ENCODE assay signal across 8 cellular contexts in the genomic region with DNA sequence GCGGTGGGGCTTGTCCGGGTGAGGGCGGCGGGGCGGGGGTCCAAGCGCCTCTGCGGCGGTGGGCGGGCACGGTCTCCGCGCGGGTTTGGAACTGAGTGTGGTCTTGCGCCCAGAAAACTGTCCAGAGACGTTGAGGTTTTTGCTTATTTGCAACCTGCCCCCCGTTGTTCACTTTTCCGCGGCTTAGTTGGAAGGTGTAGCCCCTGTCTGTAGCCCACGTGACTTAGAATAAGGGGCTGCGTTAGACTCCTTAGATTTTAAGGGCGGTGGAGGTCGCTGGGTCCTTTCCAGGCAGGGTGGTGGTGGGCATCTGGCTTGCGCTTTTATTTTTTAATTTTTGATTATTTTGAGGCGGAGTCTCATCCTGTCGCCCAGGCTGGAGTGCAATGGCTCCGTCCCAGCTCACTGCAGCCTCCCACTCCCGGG. TPM values are rescaled to one million over a fixed set of nuclear protein-coding genes. Genes with fewer than 3 reads are reported as not detected.
DNase-seq lines count a peak whose midpoint lies in the region; ATAC-seq and TF ChIP-seq lines count a peak whose summit lies in the region.

No MANE protein-coding gene starts in this region.

- H3K4me2 ChIP-seq in trophoblast cell (ENCODE audit: low read length), result peak overlapping the region; percentile 59

- no peak overlapping the region for H2BK12ac ChIP-seq in trophoblast cell (ENCODE audit: low read length)

- ATAC-seq in GM18909 (IDR thresholded peaks at IDR 0.05; ENCODE audit: poor library complexity, unreplicated experiment) (no peak), GM21529 (IDR thresholded peaks at IDR 0.05; ENCODE audit: unreplicated experiment) (no peak)

- H3K23ac ChIP-seq in trophoblast cell (ENCODE audit: low read length), result no peak overlapping the region

- no peaks in the 10 kb centered on the region for H3K9me3 ChIP-seq in NT2/D1 (ENCODE audit: insufficient read depth, low read length)
- no peaks in the 10 kb centered on the region for H3K9me3 ChIP-seq in trophoblast cell (ENCODE audit: insufficient read depth, low read depth, low read length)

- peak overlapping the region; percentile 65 for H2AK5ac ChIP-seq in trophoblast cell (ENCODE audit: low read length)

- peaks cover 28% of the 10 kb centered on the region for H3K4me1 ChIP-seq in NT2/D1 (ENCODE audit: insufficient read depth, insufficient read length)
- peaks cover 6 to 9% of the 10 kb centered on the region in 2 experiments for H3K4me1 ChIP-seq in trophoblast cell (ENCODE audit: control insufficient read depth in 1 of 2, insufficient read depth in 2 of 2, low read length in 2 of 2)

- H3K4me3 ChIP-seq in GM08714 (ENCODE audit: low read length), result peak overlapping the region; percentile 97
- peak overlapping the region; percentile 98 for H3K4me3 ChIP-seq in NT2/D1 (ENCODE audit: insufficient read length, low read depth)
- peak overlapping the region; percentile 93 for H3K4me3 ChIP-seq in epithelial cell of esophagus (ENCODE audit: low read length)
- H3K4me3 ChIP-seq in trophoblast cell (ENCODE audit: low read depth, low read length), result peak overlapping the region; percentile 97

- peak overlapping the region; percentile 97 for H4K8ac ChIP-seq in trophoblast cell (ENCODE audit: low read depth, low read length)

- no CpG with 5 or more reads among the region's 27 CpGs for WGBS in trophoblast cell (ENCODE audit: extremely low coverage, insufficient coverage, insufficient read length)

- no peak for DNase-seq in NT2/D1 (ENCODE audit: low read depth, low spot score)
- DNase-seq in epithelial cell of esophagus (ENCODE audit: low read depth), result no peak
- DNase-seq in trophoblast cell, result no peak
- DNase-seq in SIG-M5 treated with dmso at 0.1 percent for 504 hours (lab: John Stamatoyannopoulos, UW; ENCODE audit: unreplicated experiment), result no peak
- DNase-seq in HT-29 (ENCODE audit: low spot score), result no peak

- H3K18ac ChIP-seq in trophoblast cell (ENCODE audit: low read length), result no peak overlapping the region

- H4K12ac ChIP-seq in trophoblast cell (ENCODE audit: low read depth, low read length), result no peak overlapping the region

- H3K27me3 ChIP-seq in NT2/D1 (ENCODE audit: insufficient read depth, insufficient read length) (no peaks in the 10 kb centered on the region), trophoblast cell (ENCODE audit: insufficient read depth, low read length) (no peaks in the 10 kb centered on the region)

- peaks cover 14% of the 10 kb centered on the region for H3K79me2 ChIP-seq in trophoblast cell (ENCODE audit: control insufficient read depth, insufficient read depth, low read length, poor library complexity)

- peak overlapping the region; percentile 93 for H3K14ac ChIP-seq in trophoblast cell (ENCODE audit: low read length)

- no peak for TF ChIP-seq CTCF in epithelial cell of esophagus (IDR thresholded peaks at IDR 0.05; ENCODE audit: insufficient read depth, low read depth, low read length, missing control alignments)

- no peak overlapping the region for H3K27ac ChIP-seq in trophoblast cell (ENCODE audit: low read depth, low read length)

- H3K4ac ChIP-seq in trophoblast cell (ENCODE audit: low read depth, low read length), result peak overlapping the region; percentile 99

- no peak overlapping the region for H2AFZ ChIP-seq in trophoblast cell (ENCODE audit: insufficient read depth, low read length, poor library complexity)

- H4K91ac ChIP-seq in trophoblast cell (ENCODE audit: low read depth, low read length), result peak overlapping the region; percentile 94

- H3K9ac ChIP-seq in NT2/D1 (ENCODE audit: insufficient read length, low read depth) (peak overlapping the region; percentile 99), trophoblast cell (ENCODE audit: low read length) (peak overlapping the region; percentile 99)

- peaks cover 6% of the 10 kb centered on the region for H3K79me1 ChIP-seq in trophoblast cell (ENCODE audit: low read length)

- peaks cover 62% of the 10 kb centered on the region for H3K36me3 ChIP-seq in NT2/D1 (ENCODE audit: insufficient read depth, insufficient read length, low read length)
- H3K36me3 ChIP-seq in trophoblast cell (ENCODE audit: control insufficient read depth in 1 of 2, insufficient read depth in 2 of 2, low read length in 2 of 2), result peaks cover 48 to 50% of the 10 kb centered on the region in 2 experiments

- H2BK5ac ChIP-seq in trophoblast cell (ENCODE audit: low read depth, low read length, poor library complexity), result peak overlapping the region; percentile 96

- no peak overlapping the region for H2BK120ac ChIP-seq in trophoblast cell (ENCODE audit: insufficient read depth, low read length, poor library complexity)

RNA-seq across cellular contexts. Expression of gene RPS15, which starts 0.8 kb away (rescaled TPM):
- 1,862 and 1,936 TPM in 2 replicates for polyA plus RNA-seq in trophoblast cell (2013)
- total RNA-seq in HT-29 (2014; rRNA removed; shearing (Covaris generic)), result 2,135 and 2,483 TPM in 2 replicates

RNA-seq across cellular contexts. Expression of gene APC2, which starts 11.0 kb away (rescaled TPM):
- polyA plus RNA-seq in trophoblast cell (2013), result 0.18 and 0.40 TPM in 2 replicates
- total RNA-seq in HT-29 (2014; rRNA removed; shearing (Covaris generic)), result 0.16 and 0.43 TPM in 2 replicates

RNA-seq across cellular contexts. Expression of gene DAZAP1, which starts 31.6 kb away (rescaled TPM):
- 126 and 130 TPM in 2 replicates for polyA plus RNA-seq in trophoblast cell (2013)
- total RNA-seq in HT-29 (2014; rRNA removed; shearing (Covaris generic)), result 223 and 234 TPM in 2 replicates

RNA-seq across cellular contexts. Expression of gene GAMT, which starts 37.6 kb away (rescaled TPM):
- 20.3 and 20.6 TPM in 2 replicates for polyA plus RNA-seq in trophoblast cell (2013)
- total RNA-seq in HT-29 (2014; rRNA removed; shearing (Covaris generic)), result 0.26 and 0.97 TPM in 2 replicates

RNA-seq across cellular contexts. Expression of gene C19orf25, which starts 40.1 kb away (rescaled TPM):
- 20.9 and 21.6 TPM in 2 replicates for polyA plus RNA-seq in trophoblast cell (2013)
- total RNA-seq in HT-29 (2014; rRNA removed; shearing (Covaris generic)), result 56.0 and 72.9 TPM in 2 replicates
